ENCODE assay signal across 6 cellular contexts in genomic region chr6:27900197-27900596, GRCh38. TPM values are rescaled to one million over a fixed set of nuclear protein-coding genes. Genes with fewer than 3 reads are reported as not detected.
"Had no signal": no experiment of that assay in that cellular context is flagged by ENCODE, and none has a peak within 500 bp of the region (broad histone marks: within the 10 kb centered on the region; RNA-seq: fewer than 3 reads in every experiment).

No MANE protein-coding gene starts in this region.

RNA-seq across cellular contexts. Expression of gene OR2B2, which starts 12.0 kb away (rescaled TPM):
- total RNA-seq: GM23248, H4, H7, HFFc6, HT1080, IMR-90 had no signal
- polyA plus RNA-seq: GM23248, IMR-90 had no signal

RNA-seq across cellular contexts. Expression of gene OR2B6, which starts 56.8 kb away (rescaled TPM):
- total RNA-seq: GM23248, H4, H7, HFFc6, HT1080, IMR-90 had no signal
- polyA plus RNA-seq: GM23248, IMR-90 had no signal
